Comparison of ENCODE assay signal across 35 cellular contexts in genomic region chr14:101483829-101484228, GRCh38.
"Had no signal": no experiment of that assay in that cellular context is flagged by ENCODE, and none has a peak within 500 bp of the region (broad histone marks: within the 10 kb centered on the region; RNA-seq: fewer than 3 reads in every experiment).

No MANE protein-coding gene starts in this region.

- H3K9ac ChIP-seq: KMS-11 had no signal

- H3K27me3 ChIP-seq: MG63 had no signal

- H3K27ac ChIP-seq: KMS-11 had no signal

- H3K4me2 ChIP-seq: KMS-11 had no signal

- DNase-seq: Karpas-422, Kasumi-1, MG63, MM.1S, MV-4-11, NCI-H1048, NCI-H1092, NCI-H1092 treated with DMSO at 0.1 percent for 48 hours, NCI-H1105, NCI-H1105 treated with DMSO at 0.1 percent for 48 hours, NCI-H1417, NCI-H1417 treated with DMSO at 0.1 percent for 48 hours, NCI-H1436, NCI-H1436 treated with DMSO at 0.1 percent for 48 hours, NCI-H146, NCI-H1694, NCI-H1694 treated with DMSO at 0.1 percent for 48 hours, NCI-H187, NCI-H187 treated with DMSO at 0.1 percent for 48 hours, NCI-H1930, NCI-H2029, NCI-H2029 treated with DMSO at 0.1 percent for 48 hours, NCI-H2081, NCI-H2081 treated with DMSO at 0.1 percent for 48 hours, NCI-H2107, NCI-H2171, NCI-H2171 treated with DMSO at 0.1 percent for 48 hours, NCI-H2227 treated with DMSO at 0.1 percent for 48 hours, NCI-H226, NCI-H345, NCI-H446, NCI-H446 treated with DMSO at 0.1 percent for 48 hours, NCI-H510A, NCI-H510A treated with DMSO at 0.1 percent for 48 hours had no signal

- H3K9me3 ChIP-seq: MG63 had no signal

- H3K36me3 ChIP-seq: MG63 had no signal

- H3K4me3 ChIP-seq: MG63 had no signal
